ENCODE assay signal across 22 cellular contexts in the genomic region with DNA sequence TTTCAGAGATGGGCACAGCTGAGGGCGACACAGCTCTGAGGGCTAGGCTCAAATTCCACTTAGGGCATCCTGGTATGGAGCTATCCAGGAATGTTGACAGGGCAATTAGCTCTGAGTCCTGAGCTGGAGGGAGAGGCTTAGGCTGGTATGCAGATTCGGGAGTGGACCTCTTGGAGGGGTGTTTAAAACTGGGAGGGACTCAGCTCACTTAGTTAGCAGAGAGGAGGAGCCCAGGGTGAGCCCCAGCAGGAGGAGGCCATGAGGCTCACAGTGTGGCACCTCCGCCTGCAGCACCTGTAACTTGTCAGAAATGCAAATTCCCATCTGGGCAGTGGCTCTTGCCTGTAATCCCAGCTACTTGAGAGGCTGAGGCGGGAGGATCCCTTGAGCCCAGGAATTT. TPM values are rescaled to one million over a fixed set of nuclear protein-coding genes. Genes with fewer than 3 reads are reported as not detected.
DNase-seq lines count a peak whose midpoint lies in the region; ATAC-seq, FAIRE-seq and TF ChIP-seq lines count a peak whose summit lies in the region.
"Had no signal": no experiment of that assay in that cellular context is flagged by ENCODE, and none has a peak within 500 bp of the region (broad histone marks: within the 10 kb centered on the region; RNA-seq: fewer than 3 reads in every experiment).

No MANE protein-coding gene starts in this region.

- H3K36me3 ChIP-seq in HUES48 (ENCODE audit: control insufficient read depth, insufficient read depth, low read length) (peaks cover 8% of the 10 kb centered on the region; the same call in 1 of the 2 replicates), gastroesophageal sphincter (peaks cover 0 to 99% of the 10 kb centered on the region in 2 donors), upper lobe of right lung (peaks cover 67% of the 10 kb centered on the region)

- H3K9ac ChIP-seq in HUES48 (ENCODE audit: low read depth, low read length), result no peak overlapping the region

- ATAC-seq in gastroesophageal sphincter (peak; percentile 13), upper lobe of right lung (peak; percentile 76), sciatic nerve (no peak)
- ATAC-seq: HCT116, K562, Right ventricle myocardium inferior had no signal

- no peak for TF ChIP-seq EP300 in gastroesophageal sphincter (IDR thresholded peaks at IDR 0.05)

- FAIRE-seq in frontal cortex (lab: Jason Lieb, UNC), result no peak
- FAIRE-seq: HTR-8/SVneo, K562 had no signal

- no peak for TF ChIP-seq POLR2A in gastroesophageal sphincter (IDR thresholded peaks at IDR 0.05)

- no peak for TF ChIP-seq CTCF in gastroesophageal sphincter (IDR thresholded peaks at IDR 0.05)
- TF ChIP-seq CTCF in upper lobe of right lung (IDR thresholded peaks at IDR 0.05), result no peak

- peak overlapping the region; percentile 6 for H3K27ac ChIP-seq in HUES48 (ENCODE audit: low read depth, low read length)
- peak overlapping the region in 2 of 4 donors; percentile 42 to 57 for H3K27ac ChIP-seq in gastroesophageal sphincter
- H3K27ac ChIP-seq in upper lobe of right lung, result no peak overlapping the region
- H3K27ac ChIP-seq: HL-60, PC-9 had no signal

- H3K27me3 ChIP-seq in HUES48 (ENCODE audit: control insufficient read depth, insufficient read depth, low read length) (no peaks in the 10 kb centered on the region), gastroesophageal sphincter (no peaks in the 10 kb centered on the region), upper lobe of right lung (no peaks in the 10 kb centered on the region)

- no peak overlapping the region for H3K4me3 ChIP-seq in HUES48 (ENCODE audit: low read depth, low read length)
- no peak overlapping the region for H3K4me3 ChIP-seq in gastroesophageal sphincter
- no peak overlapping the region for H3K4me3 ChIP-seq in upper lobe of right lung
- H3K4me3 ChIP-seq: K562, PC-9 had no signal

- intact Hi-C loops in upper lobe of right lung (cut with DNase I) (no loop called here), sciatic nerve (cut with DNase I) (no loop called here)

- WGBS in gastroesophageal sphincter (ENCODE audit: low coverage in 1 of 2), 2 donors, result 50 to 55% methylated on average over 2 of the region's 4 CpGs

- H3K9me3 ChIP-seq in HUES48 (ENCODE audit: control insufficient read depth, insufficient read depth, low read length) (no peaks in the 10 kb centered on the region), gastroesophageal sphincter (no peaks in the 10 kb centered on the region), upper lobe of right lung (no peaks in the 10 kb centered on the region)

- DNase-seq in myocyte (ENCODE audit: low read depth), result peak; percentile 34
- DNase-seq in upper lobe of right lung, result no peak
- no peak for DNase-seq in stimulated activated CD4-positive, alpha-beta T cell treated with anti-CD3 and anti-CD28 coated beads, Interleukin-2, amount 100 ng/mL, for 24 hours
- DNase-seq in frontal cortex (ENCODE audit: low spot score in 2 of 2), result no peak
- no peak for DNase-seq in sciatic nerve (ENCODE audit: low spot score)
- DNase-seq: AML-193, COR-L47, DMS153, EL, MV-4-11, NCI-H1417 treated with DMSO at 0.1 percent for 48 hours, NCI-H2029 treated with DMSO at 0.1 percent for 48 hours, NCI-H2171 treated with DMSO at 0.1 percent for 48 hours, NCI-H774 had no signal

- no peaks in the 10 kb centered on the region for H3K4me1 ChIP-seq in HUES48 (ENCODE audit: control insufficient read depth, insufficient read depth, low read length)
- peaks cover 0 to 43% (median 10%) of the 10 kb centered on the region in 3 donors for H3K4me1 ChIP-seq in gastroesophageal sphincter
- H3K4me1 ChIP-seq in upper lobe of right lung, result no peaks in the 10 kb centered on the region

RNA-seq across cellular contexts. Expression of gene NOP53, which starts 10.2 kb away (rescaled TPM):
- 100 to 1,000 TPM; 332 to 592 (median 362) TPM for total RNA-seq in gastroesophageal sphincter
- 101 and 106 TPM in 2 replicates for total RNA-seq in myocyte
- 164 TPM for polyA plus RNA-seq in myocyte (2012)
- total RNA-seq in upper lobe of right lung, result 260 TPM
- total RNA-seq in frontal cortex, result 88.0 TPM
- 297 TPM for total RNA-seq in sciatic nerve

RNA-seq across cellular contexts. Expression of gene EHD2, which starts 21.9 kb away (rescaled TPM):
- total RNA-seq in gastroesophageal sphincter (100 to 1,000 TPM; 149 to 383 (median 159) TPM), myocyte (97.9 and 124 TPM in 2 replicates), upper lobe of right lung (210 TPM), frontal cortex (1.2 TPM), sciatic nerve (153 TPM)
- 275 TPM for polyA plus RNA-seq in myocyte (2012)

RNA-seq across cellular contexts. Expression of gene SELENOW, which starts 43.4 kb away (rescaled TPM):
- total RNA-seq in gastroesophageal sphincter (1,000 to 10,000 TPM; 1,196 to 1,646 (median 1,370) TPM), myocyte (2,157 and 3,026 TPM in 2 replicates), upper lobe of right lung (262 TPM), frontal cortex (296 TPM), sciatic nerve (306 TPM)
- polyA plus RNA-seq in myocyte (2012), result 740 TPM

Comparison
In these comparisons a context has a peak if more than half of its experiments do, and no peak if none do; other contexts are left out.
1. RNA of gene EHD2, which starts 21.9 kb away (total RNA-seq): 210 TPM in upper lobe of right lung (single experiment), 149 to 383 TPM in gastroesophageal sphincter, 153 TPM in sciatic nerve (single experiment) and 97.9 to 124 TPM in myocyte; 1.2 TPM in frontal cortex (single experiment); every median in the first group is over 10 times any median in the second.